ENCODE assay signal across 9 cellular contexts in the genomic region with DNA sequence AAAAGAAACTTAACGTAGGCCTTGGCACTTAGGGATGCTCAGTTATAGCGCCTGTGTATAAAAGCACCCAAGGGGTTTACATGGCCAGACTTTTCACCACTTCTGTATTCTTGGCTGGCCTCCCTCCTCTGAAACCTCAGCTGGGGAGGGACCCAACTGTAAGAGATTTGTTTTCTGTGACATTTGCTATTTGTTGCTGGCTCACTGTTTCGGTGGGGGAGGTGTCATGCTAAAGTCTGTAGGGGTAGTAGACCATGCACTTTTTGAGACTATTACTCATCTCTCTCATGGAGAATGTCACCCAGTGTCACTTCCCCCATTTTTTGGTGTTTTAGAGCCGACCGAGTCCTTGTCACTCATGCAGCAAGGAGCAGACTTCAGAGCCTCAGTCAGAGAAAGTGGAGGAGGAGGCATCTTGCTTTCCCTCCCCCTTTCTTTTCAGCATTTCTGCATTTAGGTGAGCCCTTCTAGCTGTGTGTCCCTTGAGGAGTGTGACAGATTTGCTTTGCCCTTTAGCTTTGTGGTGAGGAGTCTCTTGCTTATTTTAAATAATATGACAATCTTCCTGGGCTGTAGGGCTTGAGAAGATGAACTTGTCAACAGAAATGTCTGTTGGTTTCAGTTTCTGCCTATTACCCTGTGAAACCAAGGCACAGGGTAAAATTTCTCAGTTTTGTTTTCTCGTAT.
DNase-seq lines count a peak whose midpoint lies in the region; ATAC-seq and TF ChIP-seq lines count a peak whose summit lies in the region.
"Had no signal": no experiment of that assay in that cellular context is flagged by ENCODE, and none has a peak within 500 bp of the region (broad histone marks: within the 10 kb centered on the region; RNA-seq: fewer than 3 reads in every experiment).

No MANE protein-coding gene starts in this region.

- DNase-seq in activated T-cell treated with anti-CD3 and anti-CD28 coated beads for 24 hours (ENCODE audit: low read depth) (peak; percentile 53), kidney glomerular epithelial cell (lab: John Stamatoyannopoulos, UW) (no peak), suprapubic skin (ENCODE audit: low spot score in 2 of 2) (no peak), hepatocyte (ENCODE audit: low spot score) (no peak)
- no peak for DNase-seq in activated T-cell treated with anti-CD3 and anti-CD28 coated beads, Interleukin-2, amount 50 U/mL, for 1 hour
- peak; percentile 69 for DNase-seq in activated CD4-positive, alpha-beta memory T cell treated with anti-CD3 and anti-CD28 coated beads for 36 hours
- peak in 6 of 9 donors; percentile 7 to 44 (median 12) for DNase-seq in naive thymus-derived CD4-positive, alpha-beta T cell

- peak overlapping the region; percentile 53 for H3K27ac ChIP-seq in naive thymus-derived CD4-positive, alpha-beta T cell (ENCODE audit: low read depth, low read length)
- H3K27ac ChIP-seq in suprapubic skin (no peak overlapping the region), hepatocyte (no peak overlapping the region)
- H3K27ac ChIP-seq: VCaP had no signal

- H3K27me3 ChIP-seq in naive thymus-derived CD4-positive, alpha-beta T cell (ENCODE audit: control insufficient read depth in 2 of 2, insufficient read depth in 2 of 2, low read length in 2 of 2), result no peaks in the 10 kb centered on the region
- no peaks in the 10 kb centered on the region for H3K27me3 ChIP-seq in suprapubic skin
- no peaks in the 10 kb centered on the region for H3K27me3 ChIP-seq in hepatocyte

- no peak overlapping the region for H3K4me2 ChIP-seq in hepatocyte

- H3K9me3 Mint-ChIP-seq in activated CD4-positive, alpha-beta memory T cell treated with anti-CD3 and anti-CD28 coated beads for 36 hours, result peaks cover 16% of the 10 kb centered on the region
- H3K9me3 Mint-ChIP-seq in naive thymus-derived CD4-positive, alpha-beta T cell, result peaks cover 0 to 17% (median 4%) of the 10 kb centered on the region in 11 donors

- TF ChIP-seq CTCF in suprapubic skin (IDR thresholded peaks at IDR 0.05) (no peak), hepatocyte (IDR thresholded peaks at IDR 0.05; ENCODE audit: poor library complexity) (no peak)

- CTCF ChIA-PET in activated CD4-positive, alpha-beta memory T cell treated with anti-CD3 and anti-CD28 coated beads for 36 hours (lab: Charles Lee), result interaction anchor here (1.0 to 5.4 kb wide), 6 partner anchors 26 to 1023 kb away, joined by 3 to 25 read pairs (median 6); no protein-coding TSS in a partner anchor
- CTCF ChIA-PET in naive thymus-derived CD4-positive, alpha-beta T cell (lab: Charles Lee), result interaction anchor here (0.6 to 1.6 kb wide), 3 partner anchors 74 to 896 kb away, joined by 3 to 6 read pairs (median 4); a partner anchor contains a TSS

- H3K4me1 Mint-ChIP-seq in activated CD4-positive, alpha-beta memory T cell treated with anti-CD3 and anti-CD28 coated beads for 36 hours (ENCODE audit: low read depth), result peaks cover 24% of the 10 kb centered on the region
- peaks cover 29 to 56% (median 36%) of the 10 kb centered on the region in 7 donors for H3K4me1 Mint-ChIP-seq in naive thymus-derived CD4-positive, alpha-beta T cell

- H2AFZ ChIP-seq in hepatocyte, result no peak overlapping the region

- peak overlapping the region; percentile 40 for H3K4me3 ChIP-seq in naive thymus-derived CD4-positive, alpha-beta T cell (ENCODE audit: low read length)
- H3K4me3 ChIP-seq in suprapubic skin (no peak overlapping the region), hepatocyte (no peak overlapping the region)

- no peaks in the 10 kb centered on the region for H3K36me3 ChIP-seq in naive thymus-derived CD4-positive, alpha-beta T cell (ENCODE audit: control insufficient read depth in 2 of 3, insufficient read depth in 3 of 3, low read length in 3 of 3)
- H3K36me3 ChIP-seq in suprapubic skin, result no peaks in the 10 kb centered on the region
- no peaks in the 10 kb centered on the region for H3K36me3 ChIP-seq in hepatocyte (replicated peaks; ENCODE audit: insufficient read depth, low read depth)

- H3K36me3 Mint-ChIP-seq in activated CD4-positive, alpha-beta memory T cell treated with anti-CD3 and anti-CD28 coated beads for 36 hours, result peaks cover 13% of the 10 kb centered on the region
- peaks cover 0 to 14% (median 7%) of the 10 kb centered on the region in 5 donors for H3K36me3 Mint-ChIP-seq in naive thymus-derived CD4-positive, alpha-beta T cell

- POLR2A ChIA-PET in activated CD4-positive, alpha-beta memory T cell treated with anti-CD3 and anti-CD28 coated beads for 36 hours (lab: Charles Lee), result interaction anchor here (0.9 to 1.6 kb wide), 5 partner anchors 10 to 83 kb away, joined by 3 to 5 read pairs (median 3); no protein-coding TSS in a partner anchor
- POLR2A ChIA-PET in naive thymus-derived CD4-positive, alpha-beta T cell (lab: Charles Lee), result interaction anchor here (0.8 to 1.0 kb wide), 3 partner anchors 47 to 591 kb away, joined by 3 read pairs; no protein-coding TSS in a partner anchor

- no peak for TF ChIP-seq POLR2A in suprapubic skin (IDR thresholded peaks at IDR 0.05)

- H3K4me1 ChIP-seq in naive thymus-derived CD4-positive, alpha-beta T cell (ENCODE audit: control insufficient read depth in 2 of 2, insufficient read depth in 2 of 2, low read length in 2 of 2), result peaks cover 6 to 17% of the 10 kb centered on the region in 2 donors
- H3K4me1 ChIP-seq in suprapubic skin (peaks cover 3% of the 10 kb centered on the region), hepatocyte (ENCODE audit: insufficient read depth) (no peaks in the 10 kb centered on the region)

- peak; percentile 90 for ATAC-seq in HG03139 (IDR thresholded peaks at IDR 0.05; ENCODE audit: unreplicated experiment)
- peak; percentile 81 for ATAC-seq in naive thymus-derived CD4-positive, alpha-beta T cell

- H3K9me3 ChIP-seq in naive thymus-derived CD4-positive, alpha-beta T cell (ENCODE audit: control insufficient read depth in 2 of 3, low read length in 3 of 3), result no peaks in the 10 kb centered on the region
- H3K9me3 ChIP-seq in suprapubic skin, result no peaks in the 10 kb centered on the region
- H3K9me3 ChIP-seq in hepatocyte (ENCODE audit: low read depth), result no peaks in the 10 kb centered on the region

- H3K27ac Mint-ChIP-seq in activated CD4-positive, alpha-beta memory T cell treated with anti-CD3 and anti-CD28 coated beads for 36 hours, result peak overlapping the region; percentile 63
- H3K27ac Mint-ChIP-seq in naive thymus-derived CD4-positive, alpha-beta T cell, result peak overlapping the region; percentile 76 to 93 (median 84)

- H3K27me3 Mint-ChIP-seq in activated CD4-positive, alpha-beta memory T cell treated with anti-CD3 and anti-CD28 coated beads for 36 hours, result peaks cover 11% of the 10 kb centered on the region
- H3K27me3 Mint-ChIP-seq in naive thymus-derived CD4-positive, alpha-beta T cell, result peaks cover 0 to 14% (median 0%) of the 10 kb centered on the region in 5 donors

- 68% methylated on average over 6 of the region's 6 CpGs for WGBS in suprapubic skin
- 93% methylated on average over 6 of the region's 6 CpGs for WGBS in hepatocyte (ENCODE audit: low lambda C conversion rate, missing lambda C conversion rate)

- TF ChIP-seq EP300 in suprapubic skin (IDR thresholded peaks at IDR 0.05), result no peak

- no peaks in the 10 kb centered on the region for H4K20me1 ChIP-seq in hepatocyte (ENCODE audit: insufficient read depth, poor library complexity, severe bottlenecking)

- no peaks in the 10 kb centered on the region for H3K79me2 ChIP-seq in hepatocyte

- intact Hi-C loops in activated CD4-positive, alpha-beta memory T cell treated with anti-CD3 and anti-CD28 coated beads for 36 hours (cut with micrococcal nuclease), result loop anchor here (1.0 to 5.0 kb wide), 6 partner anchors 19 to 479 kb away; no protein-coding TSS in a partner anchor
- intact Hi-C loops in naive thymus-derived CD4-positive, alpha-beta T cell (cut with micrococcal nuclease), result loop anchor here (1.0 to 5.0 kb wide), 4 partner anchors 20 to 72 kb away; no protein-coding TSS in a partner anchor

- H3K4me3 Mint-ChIP-seq in activated CD4-positive, alpha-beta memory T cell treated with anti-CD3 and anti-CD28 coated beads for 36 hours, result peak overlapping the region; percentile 4
- peak overlapping the region; percentile 63 to 79 (median 72) for H3K4me3 Mint-ChIP-seq in naive thymus-derived CD4-positive, alpha-beta T cell

- no peaks in the 10 kb centered on the region for H3K9me2 ChIP-seq in hepatocyte (replicated peaks; ENCODE audit: insufficient read depth)

Comparison
In these comparisons a context has a peak if more than half of its experiments do, and no peak if none do; other contexts are left out.
1. DNase-seq: peak in activated T-cell treated with anti-CD3 and anti-CD28 coated beads for 24 hours (single experiment), activated CD4-positive, alpha-beta memory T cell treated with anti-CD3 and anti-CD28 coated beads for 36 hours (single experiment) and naive thymus-derived CD4-positive, alpha-beta T cell (6 of 9); none in activated T-cell treated with anti-CD3 and anti-CD28 coated beads, Interleukin-2, amount 50 U/mL, for 1 hour (single experiment), kidney glomerular epithelial cell (single experiment), suprapubic skin (0 of 2) and hepatocyte (single experiment).